16 cellular contexts compared by ENCODE assay signal in genomic region chr5:56699588-56699987, GRCh38.
DNase-seq lines count a peak whose midpoint lies in the region; ATAC-seq and TF ChIP-seq lines count a peak whose summit lies in the region.
"Had no signal": no experiment of that assay in that cellular context is flagged by ENCODE, and none has a peak within 500 bp of the region (broad histone marks: within the 10 kb centered on the region; RNA-seq: fewer than 3 reads in every experiment).

No MANE protein-coding gene starts in this region.

- no peaks in the 10 kb centered on the region for H3K9me3 ChIP-seq in Peyer's patch
- H3K9me3 ChIP-seq: SJCRH30 had no signal

- no peak for DNase-seq in activated naive CD4-positive, alpha-beta T cell treated with anti-CD3 and anti-CD28 coated beads, Interleukin-2, amount 50 U/mL, for 72 hours (ENCODE audit: low spot score in 2 of 2)
- no peak for DNase-seq in activated naive CD4-positive, alpha-beta T cell (lab: John Stamatoyannopoulos, UW)
- DNase-seq in NCI-H2171 treated with DMSO at 0.1 percent for 48 hours (lab: John Stamatoyannopoulos, UW) = peak; percentile 42
- DNase-seq in chondrocyte (ENCODE audit: low spot score) = no peak
- DNase-seq in type B pancreatic cell (ENCODE audit: extremely low spot score, unreplicated experiment) = no peak
- no peak for DNase-seq in coronary artery (ENCODE audit: low spot score)
- no peak for DNase-seq in Peyer's patch
- DNase-seq: GF-D8; NCI-H446 treated with DMSO at 0.1 percent for 48 hours; SJCRH30; stimulated activated CD4-positive, alpha-beta T cell treated with anti-CD3 and anti-CD28 coated beads, Interleukin-4, amount 100 ng/mL, for 4 hours; stimulated activated CD8-positive, alpha-beta memory T cell treated with anti-CD3 and anti-CD28 coated beads, Interleukin-4, amount 100 ng/mL, for 48 hours; T1000 had no signal

- no peaks in the 10 kb centered on the region for H3K36me3 ChIP-seq in Peyer's patch
- H3K36me3 ChIP-seq: SJCRH30 had no signal

- no peaks in the 10 kb centered on the region for H3K27me3 ChIP-seq in Peyer's patch

- no peak for TF ChIP-seq POLR2A in Peyer's patch (IDR thresholded peaks at IDR 0.05)

- no peak overlapping the region for H3K27ac Mint-ChIP-seq in activated naive CD4-positive, alpha-beta T cell treated with anti-CD3 and anti-CD28 coated beads, Interleukin-2, amount 50 U/mL, for 72 hours
- H3K27ac Mint-ChIP-seq in chondrocyte (ENCODE audit: unreplicated experiment) (peak overlapping the region; percentile 64), type B pancreatic cell (peak overlapping the region; percentile 47)
- H3K27ac Mint-ChIP-seq: progenitor cell of endocrine pancreas had no signal

- H3K27me3 Mint-ChIP-seq in chondrocyte (ENCODE audit: low read depth) = peaks cover 2% of the 10 kb centered on the region
- H3K27me3 Mint-ChIP-seq in type B pancreatic cell = no peaks in the 10 kb centered on the region

- H3K36me3 Mint-ChIP-seq in activated naive CD4-positive, alpha-beta T cell treated with anti-CD3 and anti-CD28 coated beads, Interleukin-2, amount 50 U/mL, for 72 hours = no peaks in the 10 kb centered on the region
- H3K36me3 Mint-ChIP-seq in chondrocyte (ENCODE audit: low read depth) = peaks cover 2% of the 10 kb centered on the region
- no peaks in the 10 kb centered on the region for H3K36me3 Mint-ChIP-seq in type B pancreatic cell

- H3K27ac ChIP-seq in coronary artery = no peak overlapping the region
- no peak overlapping the region for H3K27ac ChIP-seq in Peyer's patch
- H3K27ac ChIP-seq: SJCRH30 had no signal

- no peak for TF ChIP-seq CTCF in chondrocyte (IDR thresholded peaks at IDR 0.05)
- no peak for TF ChIP-seq CTCF in type B pancreatic cell (conservative IDR thresholded peaks at IDR 0.05)
- no peak for TF ChIP-seq CTCF in coronary artery (IDR thresholded peaks at IDR 0.05)
- no peak for TF ChIP-seq CTCF in Peyer's patch (IDR thresholded peaks at IDR 0.05)

- H3K4me3 ChIP-seq in coronary artery (no peak overlapping the region), Peyer's patch (no peak overlapping the region)
- H3K4me3 ChIP-seq: SJCRH30, smooth muscle cell had no signal

- H3K4me3 Mint-ChIP-seq in chondrocyte (ENCODE audit: unreplicated experiment) (no peak overlapping the region), type B pancreatic cell (peak overlapping the region; percentile 34)

- H3K9me3 Mint-ChIP-seq in activated naive CD4-positive, alpha-beta T cell treated with anti-CD3 and anti-CD28 coated beads, Interleukin-2, amount 50 U/mL, for 72 hours = no peaks in the 10 kb centered on the region
- H3K9me3 Mint-ChIP-seq in chondrocyte (ENCODE audit: low read depth) (no peaks in the 10 kb centered on the region), type B pancreatic cell (no peaks in the 10 kb centered on the region)

- H3K4me1 Mint-ChIP-seq in chondrocyte (ENCODE audit: low read depth) = peaks cover 40% of the 10 kb centered on the region
- H3K4me1 Mint-ChIP-seq in type B pancreatic cell (ENCODE audit: unreplicated experiment) = peaks cover 53% of the 10 kb centered on the region

- ATAC-seq in activated naive CD4-positive, alpha-beta T cell treated with anti-CD3 and anti-CD28 coated beads, Interleukin-2, amount 50 U/mL, for 72 hours = peak; percentile 36 to 49
- no peak for ATAC-seq in HG02938 (IDR thresholded peaks at IDR 0.05; ENCODE audit: unreplicated experiment)

- peaks cover 0 to 4% (median 0%) of the 10 kb centered on the region in 4 donors for H3K4me1 ChIP-seq in Peyer's patch
- H3K4me1 ChIP-seq: SJCRH30 had no signal

Comparison
In these comparisons a context has a peak if more than half of its experiments do, and no peak if none do; other contexts are left out.
1. H3K27ac Mint-ChIP-seq: peak in chondrocyte (single experiment) and type B pancreatic cell (single experiment); none in activated naive CD4-positive, alpha-beta T cell treated with anti-CD3 and anti-CD28 coated beads, Interleukin-2, amount 50 U/mL, for 72 hours (0 of 2).